ENCODE assay signal across 8 cellular contexts in genomic region chr3:132399054-132399929, GRCh38. TPM values are rescaled to one million over a fixed set of nuclear protein-coding genes. Genes with fewer than 3 reads are reported as not detected.
DNase-seq lines count a peak whose midpoint lies in the region; ATAC-seq and TF ChIP-seq lines count a peak whose summit lies in the region.

No MANE protein-coding gene starts in this region.

- peak; percentile 16 to 39 for DNase-seq in activated T-cell treated with anti-CD3 and anti-CD28 coated beads, Interleukin-2, amount 50 U/mL, for 72 hours
- no peak for DNase-seq in activated T-cell treated with anti-CD3 and anti-CD28 coated beads, Interleukin-2, amount 50 U/mL, for 24 hours
- DNase-seq in NOMO-1 (lab: John Stamatoyannopoulos, UW; ENCODE audit: unreplicated experiment in 2 of 2) (peak; percentile 52 to 75), breast epithelium (ENCODE audit: low spot score in 2 of 2) (no peak), kidney tubule cell (ENCODE audit: low spot score) (peak; percentile 58), transverse colon (no peak)

- H3K9me3 ChIP-seq in breast epithelium (peaks cover 0 to 4% of the 10 kb centered on the region in 2 donors), transverse colon (no peaks in the 10 kb centered on the region)

- H3K27me3 ChIP-seq in breast epithelium (no peaks in the 10 kb centered on the region), transverse colon (no peaks in the 10 kb centered on the region)

- peaks cover 10% of the 10 kb centered on the region for H3K27me3 Mint-ChIP-seq in activated T-cell treated with anti-CD3 and anti-CD28 coated beads, Interleukin-2, amount 50 U/mL, for 72 hours (ENCODE audit: low read depth)
- no peaks in the 10 kb centered on the region for H3K27me3 Mint-ChIP-seq in activated T-cell treated with anti-CD3 and anti-CD28 coated beads, Interleukin-2, amount 50 U/mL, for 24 hours

- intact Hi-C loops in breast epithelium (cut with DNase I; ENCODE audit: low total_unique reads) = loop anchor here (2.0 kb wide), 1 partner anchor 38 kb away; no protein-coding TSS in a partner anchor
- intact Hi-C loops in transverse colon (cut with DNase I; ENCODE audit: low total_unique reads) = no loop called here

- no peaks in the 10 kb centered on the region for H3K4me1 ChIP-seq in breast epithelium
- no peaks in the 10 kb centered on the region for H3K4me1 ChIP-seq in transverse colon

- no peak overlapping the region for H3K4me3 Mint-ChIP-seq in activated T-cell treated with anti-CD3 and anti-CD28 coated beads, Interleukin-2, amount 50 U/mL, for 72 hours
- no peak overlapping the region for H3K4me3 Mint-ChIP-seq in activated T-cell treated with anti-CD3 and anti-CD28 coated beads, Interleukin-2, amount 50 U/mL, for 24 hours

- peaks cover 0 to 2% of the 10 kb centered on the region in 2 donors for H3K36me3 Mint-ChIP-seq in activated T-cell treated with anti-CD3 and anti-CD28 coated beads, Interleukin-2, amount 50 U/mL, for 72 hours (ENCODE audit: insufficient read depth in 2 of 2)
- no peaks in the 10 kb centered on the region for H3K36me3 Mint-ChIP-seq in activated T-cell treated with anti-CD3 and anti-CD28 coated beads, Interleukin-2, amount 50 U/mL, for 24 hours (ENCODE audit: low read depth)

- peak; percentile 54 to 56 for ATAC-seq in activated T-cell treated with anti-CD3 and anti-CD28 coated beads, Interleukin-2, amount 50 U/mL, for 72 hours (replicated peaks in 1 of 2)
- peak; percentile 63 for ATAC-seq in HG02885 (IDR thresholded peaks at IDR 0.05; ENCODE audit: poor library complexity, unreplicated experiment)
- ATAC-seq in HG03135 (IDR thresholded peaks at IDR 0.05; ENCODE audit: unreplicated experiment) = no peak

- TF ChIP-seq POLR2A in breast epithelium (IDR thresholded peaks at IDR 0.05) (no peak), transverse colon (IDR thresholded peaks at IDR 0.05) (no peak)

- H3K27ac ChIP-seq in breast epithelium (no peak overlapping the region), transverse colon (no peak overlapping the region)

- H3K9me3 Mint-ChIP-seq in activated T-cell treated with anti-CD3 and anti-CD28 coated beads, Interleukin-2, amount 50 U/mL, for 72 hours = peaks cover 0 to 2% of the 10 kb centered on the region in 2 donors
- H3K9me3 Mint-ChIP-seq in activated T-cell treated with anti-CD3 and anti-CD28 coated beads, Interleukin-2, amount 50 U/mL, for 24 hours = no peaks in the 10 kb centered on the region

- H3K27ac Mint-ChIP-seq in activated T-cell treated with anti-CD3 and anti-CD28 coated beads, Interleukin-2, amount 50 U/mL, for 72 hours = no peak overlapping the region
- H3K27ac Mint-ChIP-seq in activated T-cell treated with anti-CD3 and anti-CD28 coated beads, Interleukin-2, amount 50 U/mL, for 24 hours = no peak overlapping the region

- H3K36me3 ChIP-seq in breast epithelium (no peaks in the 10 kb centered on the region), transverse colon (no peaks in the 10 kb centered on the region)

- in situ Hi-C loops in transverse colon (cut with MboI; ENCODE audit: low pct_ligation_motif_present in 1 of 4, low pct_unique_long_range_greater_than_20kb in 1 of 4, low sequenced_read_pairs in 3 of 4) = no loop called here

- TF ChIP-seq CTCF in breast epithelium (IDR thresholded peaks at IDR 0.05) (peak in 2 of 3 donors; percentile 35 to 52), transverse colon (IDR thresholded peaks at IDR 0.05) (peak; percentile 60 to 71 (median 65))

- no peaks in the 10 kb centered on the region for H3K4me1 Mint-ChIP-seq in activated T-cell treated with anti-CD3 and anti-CD28 coated beads, Interleukin-2, amount 50 U/mL, for 72 hours (ENCODE audit: low read depth)
- H3K4me1 Mint-ChIP-seq in activated T-cell treated with anti-CD3 and anti-CD28 coated beads, Interleukin-2, amount 50 U/mL, for 24 hours (ENCODE audit: low read depth) = no peaks in the 10 kb centered on the region

- 62 to 68% methylated on average over 5 of the region's 5 CpGs for WGBS in transverse colon (ENCODE audit: low coverage in 1 of 2), 2 donors

- no peak for TF ChIP-seq EP300 in transverse colon (IDR thresholded peaks at IDR 0.05; ENCODE audit: low read depth)

- H3K4me3 ChIP-seq in breast epithelium (no peak overlapping the region), transverse colon (no peak overlapping the region)

RNA-seq across cellular contexts. Expression of gene DNAJC13, which starts 18.0 kb away (rescaled TPM):
- 10 to 100 TPM; 36.3 to 39.5 TPM for total RNA-seq in activated T-cell treated with anti-CD3 and anti-CD28 coated beads, Interleukin-2, amount 50 U/mL, for 72 hours
- 10 to 100 TPM; 42.0 to 56.5 (median 53.6) TPM for total RNA-seq in breast epithelium
- 10 to 100 TPM; 44.9 to 68.1 (median 65.5) TPM for total RNA-seq in transverse colon

Comparison
In these comparisons a context has a peak if more than half of its experiments do, and no peak if none do; other contexts are left out.
1. DNase-seq: peak in activated T-cell treated with anti-CD3 and anti-CD28 coated beads, Interleukin-2, amount 50 U/mL, for 72 hours (2 of 2), NOMO-1 (2 of 2) and kidney tubule cell (single experiment); none in activated T-cell treated with anti-CD3 and anti-CD28 coated beads, Interleukin-2, amount 50 U/mL, for 24 hours (single experiment), breast epithelium (0 of 2) and transverse colon (single experiment).